Comparison of ENCODE assay signal across 25 cellular contexts in the genomic region with DNA sequence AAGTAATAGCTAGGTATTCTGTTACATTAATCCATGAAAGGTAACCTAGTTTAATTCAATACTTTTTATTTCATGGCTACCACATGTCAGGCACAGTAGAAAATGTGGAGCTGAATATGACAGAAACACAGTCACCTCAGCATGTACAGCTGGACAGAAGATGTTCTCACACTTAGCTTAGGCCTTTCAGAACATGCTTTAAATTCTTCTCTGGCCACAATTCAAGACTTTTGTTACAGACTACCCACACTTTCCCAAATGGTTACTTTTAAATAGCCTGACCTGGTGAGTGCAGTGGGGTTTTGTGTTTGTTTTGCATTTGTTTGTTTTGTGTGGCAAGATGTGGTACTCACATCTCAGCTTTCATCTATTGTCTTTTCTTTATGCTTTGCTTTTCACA.
A peak's percentile ranks its signal among the peaks of the same experiment; 100 is the strongest.
DNase-seq lines count a peak whose midpoint lies in the region; ATAC-seq and TF ChIP-seq lines count a peak whose summit lies in the region.
"Had no signal": no experiment of that assay in that cellular context is flagged by ENCODE, and none has a peak within 500 bp of the region (broad histone marks: within the 10 kb centered on the region; RNA-seq: fewer than 3 reads in every experiment).

No MANE protein-coding gene starts in this region.

- DNase-seq in NCI-H1105 (lab: John Stamatoyannopoulos, UW) (peak; percentile 64), NCI-H1105 treated with DMSO at 0.1 percent for 48 hours (lab: John Stamatoyannopoulos, UW) (no peak), NCI-H2029 treated with DMSO at 0.1 percent for 48 hours (lab: John Stamatoyannopoulos, UW) (peak; percentile 4), SHP77 treated with DMSO at 0.1 percent for 48 hours (lab: John Stamatoyannopoulos, UW) (peak; percentile 19), neural progenitor cell (ENCODE audit: low spot score) (no peak), MM.1S (no peak), GM13977 (ENCODE audit: low spot score) (no peak)
- DNase-seq: activated CD4-positive, alpha-beta memory T cell treated with anti-CD3 and anti-CD28 coated beads, Interleukin-2, amount 10 ng/mL, durations not matched to agents 7 days and 5 days; activated CD4-positive, CD25-positive, alpha-beta regulatory T cell treated with anti-CD3 and anti-CD28 coated beads, Interleukin-2, amount 50 U/mL, for 72 hours; brain microvascular endothelial cell; effector CD8-positive, alpha-beta T cell; erythroblast; foreskin melanocyte; Kasumi-1; left colon; mesenchymal stem cell; NCI-H2171; PC-3; stimulated activated CD8-positive, alpha-beta memory T cell treated with anti-CD3 and anti-CD28 coated beads, Interleukin-4, amount 100 ng/mL, for 48 hours; T-cell; transverse colon had no signal

- no peaks in the 10 kb centered on the region for H3K36me3 ChIP-seq in neural progenitor cell
- H3K36me3 ChIP-seq in MM.1S (replicated peaks; ENCODE audit: insufficient read depth, low read length), result no peaks in the 10 kb centered on the region
- H3K36me3 ChIP-seq: brain microvascular endothelial cell, prostate gland, transverse colon had no signal

- no peaks in the 10 kb centered on the region for H3K9me2 ChIP-seq in MM.1S (replicated peaks; ENCODE audit: insufficient read depth, low read length)

- H3K9me3 ChIP-seq in neural progenitor cell (ENCODE audit: low read depth) (no peaks in the 10 kb centered on the region), MM.1S (replicated peaks; ENCODE audit: insufficient read depth, low read length) (no peaks in the 10 kb centered on the region)
- H3K9me3 ChIP-seq: prostate gland, transverse colon had no signal

- H3K79me2 ChIP-seq in neural progenitor cell (ENCODE audit: low read depth), result no peaks in the 10 kb centered on the region
- no peaks in the 10 kb centered on the region for H3K79me2 ChIP-seq in MM.1S (ENCODE audit: low read length)

- H3K27me3 ChIP-seq in neural progenitor cell, result no peaks in the 10 kb centered on the region
- no peaks in the 10 kb centered on the region for H3K27me3 ChIP-seq in MM.1S (replicated peaks; ENCODE audit: insufficient read depth, low read length)
- H3K27me3 ChIP-seq: brain microvascular endothelial cell, transverse colon had no signal

- no peak overlapping the region for H3K9ac ChIP-seq in neural progenitor cell
- no peak overlapping the region for H3K9ac ChIP-seq in MM.1S (ENCODE audit: low read length)

- no peaks in the 10 kb centered on the region for H3K4me1 Mint-ChIP-seq in neural progenitor cell
- H3K4me1 Mint-ChIP-seq: activated CD4-positive, alpha-beta memory T cell treated with anti-CD3 and anti-CD28 coated beads, Interleukin-2, amount 10 ng/mL, durations not matched to agents 7 days and 5 days; B cell; T-cell had no signal

- TF ChIP-seq CTCF in neural progenitor cell (IDR thresholded peaks at IDR 0.05) (no peak), MM.1S (IDR thresholded peaks at IDR 0.05; ENCODE audit: low read length) (no peak), GM13977 (IDR thresholded peaks at IDR 0.05; ENCODE audit: extremely low read depth, insufficient read depth, missing control alignments) (no peak)

- H3K9me3 Mint-ChIP-seq in neural progenitor cell, result no peaks in the 10 kb centered on the region

- H4K20me1 ChIP-seq in neural progenitor cell (ENCODE audit: low read depth), result no peaks in the 10 kb centered on the region
- H4K20me1 ChIP-seq in MM.1S (ENCODE audit: insufficient read depth, low read length), result no peaks in the 10 kb centered on the region

- H3K4me2 ChIP-seq in neural progenitor cell, result peak overlapping the region; percentile 14
- H3K4me2 ChIP-seq in MM.1S (ENCODE audit: low read depth, low read length), result no peak overlapping the region

- H3K27ac Mint-ChIP-seq in neural progenitor cell, result no peak overlapping the region
- H3K27ac Mint-ChIP-seq: activated CD4-positive, alpha-beta memory T cell treated with anti-CD3 and anti-CD28 coated beads, Interleukin-2, amount 10 ng/mL, durations not matched to agents 7 days and 5 days; B cell; T-cell had no signal

- H2AFZ ChIP-seq in neural progenitor cell (replicated peaks) (no peak overlapping the region), MM.1S (ENCODE audit: low read length) (no peak overlapping the region)

- no peak overlapping the region for H3K4me3 ChIP-seq in neural progenitor cell
- no peak overlapping the region for H3K4me3 ChIP-seq in MM.1S (ENCODE audit: low read length)
- H3K4me3 ChIP-seq: prostate gland, transverse colon had no signal

- H3K4me1 ChIP-seq in neural progenitor cell (peaks cover 14% of the 10 kb centered on the region), MM.1S (ENCODE audit: low read length) (no peaks in the 10 kb centered on the region)
- H3K4me1 ChIP-seq: prostate gland, transverse colon had no signal

- in situ Hi-C loops in GM13977 (cut with MboI; ENCODE audit: low pct_unique_long_range_greater_than_20kb, low sequenced_read_pairs, unreplicated experiment), result no loop called here

- H3K27ac ChIP-seq in neural progenitor cell (no peak overlapping the region), MM.1S (ENCODE audit: low read length) (no peak overlapping the region)
- H3K27ac ChIP-seq: brain microvascular endothelial cell, HL-60, prostate gland, transverse colon had no signal

- H3F3A ChIP-seq in neural progenitor cell (ENCODE audit: low read depth) (no peaks in the 10 kb centered on the region), MM.1S (ENCODE audit: insufficient read depth, low read length) (no peaks in the 10 kb centered on the region)

- ATAC-seq in GM21619 (IDR thresholded peaks at IDR 0.05; ENCODE audit: unreplicated experiment), result no peak
- ATAC-seq: left colon, PC-3, T-cell had no signal

- no peaks in the 10 kb centered on the region for H3K27me3 Mint-ChIP-seq in neural progenitor cell (ENCODE audit: insufficient read depth, low read depth)
- H3K27me3 Mint-ChIP-seq: activated CD4-positive, alpha-beta memory T cell treated with anti-CD3 and anti-CD28 coated beads, Interleukin-2, amount 10 ng/mL, durations not matched to agents 7 days and 5 days; B cell; T-cell had no signal

- no peak overlapping the region for H3K4me3 Mint-ChIP-seq in neural progenitor cell
- H3K4me3 Mint-ChIP-seq: activated CD4-positive, alpha-beta memory T cell treated with anti-CD3 and anti-CD28 coated beads, Interleukin-2, amount 10 ng/mL, durations not matched to agents 7 days and 5 days; B cell; T-cell had no signal

- H3K36me3 Mint-ChIP-seq in neural progenitor cell, result no peaks in the 10 kb centered on the region
- H3K36me3 Mint-ChIP-seq: T-cell had no signal

Comparison
In these comparisons a context has a peak if more than half of its experiments do, and no peak if none do; other contexts are left out.
1. DNase-seq: peak in NCI-H1105 (single experiment), NCI-H2029 treated with DMSO at 0.1 percent for 48 hours (single experiment) and SHP77 treated with DMSO at 0.1 percent for 48 hours (single experiment); none in NCI-H1105 treated with DMSO at 0.1 percent for 48 hours (single experiment), neural progenitor cell (single experiment), MM.1S (single experiment) and GM13977 (single experiment).